ENCODE assay signal across 24 cellular contexts in the genomic region with DNA sequence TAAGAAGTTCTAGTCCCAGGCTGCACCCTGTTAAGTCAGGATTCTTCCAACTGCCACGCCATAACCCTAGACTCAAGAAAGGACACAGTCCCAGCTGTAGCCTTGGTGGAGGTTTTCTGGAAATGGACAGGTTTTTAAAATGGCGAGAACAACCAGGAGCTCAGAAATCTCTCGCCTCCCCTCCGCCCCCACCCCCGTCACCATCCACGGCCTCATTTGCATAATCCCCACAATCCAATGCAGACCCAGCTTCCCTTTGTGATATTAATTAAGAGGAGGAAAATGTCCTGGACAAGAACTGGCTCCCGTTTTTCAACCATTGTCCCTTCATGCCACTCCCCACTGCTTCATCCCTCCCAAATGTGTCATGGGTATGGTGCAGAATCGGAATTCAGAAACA. TPM values are rescaled to one million over a fixed set of nuclear protein-coding genes. Genes with fewer than 3 reads are reported as not detected.
"Had no signal": no experiment of that assay in that cellular context is flagged by ENCODE, and none has a peak within 500 bp of the region (broad histone marks: within the 10 kb centered on the region; RNA-seq: fewer than 3 reads in every experiment).

No MANE protein-coding gene starts in this region.

- H3K9ac ChIP-seq: KMS-11 had no signal

- H3K36me3 ChIP-seq: SJSA1 had no signal

- H3K4me1 ChIP-seq: SJSA1 had no signal

- H3K27me3 ChIP-seq: SJSA1 had no signal

- H3K4me2 ChIP-seq: KMS-11 had no signal

- H3K9me3 ChIP-seq: SJSA1 had no signal

- DNase-seq: IMR-90, Kasumi-1, MV-4-11, NCI-H1048, NCI-H1105, NCI-H1417, NCI-H1436 treated with DMSO at 0.1 percent for 48 hours, NCI-H1694, NCI-H187 treated with DMSO at 0.1 percent for 48 hours, NCI-H2029 treated with DMSO at 0.1 percent for 48 hours, NCI-H2171 treated with DMSO at 0.1 percent for 48 hours, NCI-H345, NCI-H446 treated with DMSO at 0.1 percent for 48 hours, NCI-H510A treated with DMSO at 0.1 percent for 48 hours, Right ventricle myocardium superior, RPMI8226, SIG-M5 had no signal

- H3K4me3 ChIP-seq: SJSA1, SK-N-MC had no signal

- H3K27ac ChIP-seq: KMS-11, SJSA1, SK-N-MC had no signal

RNA-seq across cellular contexts. Expression of a gene that starts 11.0 kb away (rescaled TPM):
- total RNA-seq: T-helper 1 cell treated with Interleukin-12 subunit alpha and Interleukin-12 subunit beta and Interleukin-4 antibody, amounts not matched to agents 30 ng/mL and 1 ng/mL, for 36 hours had no signal

RNA-seq across cellular contexts. Expression of a gene that starts 46.6 kb away (rescaled TPM):
- total RNA-seq: HepG2; HT-29; IMR-90; MCF 10A; SJSA1; T-helper 1 cell treated with Interleukin-12 subunit alpha and Interleukin-12 subunit beta and Interleukin-4 antibody, amounts not matched to agents 30 ng/mL and 1 ng/mL, for 36 hours had no signal
- polyA plus RNA-seq: HepG2, IMR-90 had no signal

RNA-seq across cellular contexts. Expression of a gene that starts 56.2 kb away (rescaled TPM):
- total RNA-seq: HepG2; HT-29; IMR-90; MCF 10A; SJSA1; T-helper 1 cell treated with Interleukin-12 subunit alpha and Interleukin-12 subunit beta and Interleukin-4 antibody, amounts not matched to agents 30 ng/mL and 1 ng/mL, for 36 hours had no signal
- polyA plus RNA-seq: HepG2, IMR-90 had no signal
